In the genomic region with DNA sequence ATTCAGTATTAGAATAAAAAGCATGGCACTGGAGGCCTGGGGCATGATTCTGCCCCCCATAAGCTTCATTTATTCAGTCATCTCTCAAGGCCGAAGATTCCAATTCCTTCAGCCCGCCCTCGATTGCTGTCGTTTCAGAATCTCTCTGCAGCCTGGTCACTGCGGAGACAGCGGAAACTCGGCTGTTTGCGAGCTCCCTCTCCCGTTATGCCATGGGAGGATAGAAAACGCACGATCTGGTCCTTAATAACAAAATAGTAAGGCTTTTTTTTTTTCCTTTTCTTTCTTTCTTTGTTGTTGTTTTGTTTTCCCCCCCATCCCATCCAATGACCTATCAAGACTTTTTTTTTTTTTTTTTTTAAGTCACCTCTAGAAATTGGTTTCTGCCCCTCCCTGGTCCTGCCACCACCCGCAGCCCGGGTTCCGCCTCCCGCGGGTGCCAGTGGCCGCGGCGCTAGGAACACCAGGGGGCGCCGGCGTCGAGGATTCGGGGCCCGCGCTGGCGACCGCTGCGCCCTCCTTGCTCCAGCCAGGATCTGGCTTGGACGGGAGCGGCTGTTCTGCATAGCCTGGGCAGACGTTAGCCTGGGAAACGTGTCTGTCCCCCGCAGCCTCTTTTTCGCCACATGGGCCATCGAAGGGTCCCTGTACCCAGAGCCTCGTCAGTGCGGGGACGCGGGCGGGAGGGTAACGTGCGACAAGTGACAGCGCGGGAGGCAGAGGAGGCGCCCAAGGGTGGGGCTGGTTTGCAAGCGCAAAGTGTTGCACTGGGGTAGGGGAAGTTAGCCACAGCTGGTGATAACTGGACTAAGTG, we compare ENCODE assay signal across 8 cellular contexts. TPM values are rescaled to one million over a fixed set of nuclear protein-coding genes. Genes with fewer than 3 reads are reported as not detected.
A peak's percentile ranks its signal among the peaks of the same experiment; 100 is the strongest.
DNase-seq lines count a peak whose midpoint lies in the region; ATAC-seq lines count a peak whose summit lies in the region.

No MANE protein-coding gene starts in this region.

- peak; percentile 87 for ATAC-seq in HG03095 (IDR thresholded peaks at IDR 0.05; ENCODE audit: unreplicated experiment)
- peak; percentile 80 to 88 for ATAC-seq in activated CD4-positive, CD25-positive, alpha-beta regulatory T cell treated with anti-CD3 and anti-CD28 coated beads, Interleukin-2, amount 50 U/mL, for 24 hours

- DNase-seq in SIG-M5 treated with dmso at 0.1 percent for 504 hours (lab: John Stamatoyannopoulos, UW; ENCODE audit: unreplicated experiment) (peak; percentile 45), SIG-M5 (lab: John Stamatoyannopoulos, UW) (no peak), NCI-H2196 treated with DMSO at 0.1 percent for 48 hours (lab: John Stamatoyannopoulos, UW; ENCODE audit: unreplicated experiment) (peak; percentile 52), cerebellum (ENCODE audit: low spot score) (peak; percentile 27), kidney tubule cell (ENCODE audit: low spot score) (peak; percentile 69)
- DNase-seq in stimulated activated CD4-positive, alpha-beta T cell treated with anti-CD3 and anti-CD28 coated beads, Interleukin-2, amount 100 ng/mL, for 4 hours (ENCODE audit: low read depth), result peak; percentile 38

RNA-seq across cellular contexts. Expression of gene CPLX4, which starts 10.0 kb away (rescaled TPM):
- 14.8 TPM for total RNA-seq in cerebellum

RNA-seq across cellular contexts. Expression of gene RAX, which starts 35.2 kb away (rescaled TPM):
- total RNA-seq in cerebellum, result 2.0 TPM

RNA-seq across cellular contexts. Expression of gene LMAN1, which starts 50.7 kb away (rescaled TPM):
- total RNA-seq in cerebellum, result 53.2 TPM
